In the genomic region with DNA sequence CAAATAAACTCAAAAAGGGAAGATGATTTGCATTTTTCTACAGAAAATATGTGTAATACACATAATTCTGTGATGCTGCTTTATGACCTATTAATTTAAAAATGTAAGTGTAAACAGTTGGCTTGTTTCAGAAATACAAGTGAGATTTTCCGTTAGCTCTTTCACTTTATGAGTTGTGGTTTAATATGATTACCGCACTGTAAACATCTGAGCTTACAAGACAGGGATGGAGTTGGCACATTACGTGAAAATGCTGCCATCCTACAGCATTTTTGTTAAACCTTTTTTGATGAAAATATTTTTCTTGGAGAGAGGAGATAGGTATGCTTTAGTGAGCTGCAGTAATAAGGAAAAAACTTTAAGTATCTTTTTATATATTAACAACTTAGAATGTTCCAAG, we compare ENCODE assay signal across 28 cellular contexts.
"Had no signal": no experiment of that assay in that cellular context is flagged by ENCODE, and none has a peak within 500 bp of the region (broad histone marks: within the 10 kb centered on the region; RNA-seq: fewer than 3 reads in every experiment).

No MANE protein-coding gene starts in this region.

- H3K36me3 ChIP-seq: adrenal gland, brain microvascular endothelial cell, sigmoid colon, spleen, suprapubic skin, tibial artery, WERI-Rb-1 had no signal

- H3K4me1 ChIP-seq: adrenal gland, parathyroid adenoma, psoas muscle, spleen, suprapubic skin had no signal

- H3K27ac Mint-ChIP-seq: activated naive CD4-positive, alpha-beta T cell treated with anti-CD3 and anti-CD28 coated beads for 36 hours; activated naive CD8-positive, alpha-beta T cell treated with anti-CD3 and anti-CD28 coated beads for 36 hours; activated T-helper 1 cell treated with anti-CD3 and anti-CD28 coated beads, Interleukin-12 subunit alpha, Interleukin-12 subunit beta, Interleukin-2, Interleukin-4 antibody, amounts not matched to agents 30 ng/mL and 10 ng/mL and 1 ng/mL, durations not matched to agents 14 hours and 24 hours and 36 hours; naive B cell; T-helper 17 cell had no signal

- H3K79me2 ChIP-seq: parathyroid adenoma had no signal

- DNase-seq: activated CD4-positive, alpha-beta T cell treated with anti-CD3 and anti-CD28 coated beads for 48 hours; activated CD4-positive, alpha-beta T cell treated with anti-CD3 and anti-CD28 coated beads, Interleukin-2, amount 50 U/mL, for 48 hours; activated CD8-positive, alpha-beta memory T cell treated with anti-CD3 and anti-CD28 coated beads, Interleukin-2, amount 50 U/mL, for 4 hours; activated effector memory CD4-positive, alpha-beta T cell treated with anti-CD3 and anti-CD28 coated beads, Interleukin-2, amount 50 U/mL, for 16 hours; activated naive CD4-positive, alpha-beta T cell treated with anti-CD3 and anti-CD28 coated beads for 36 hours; activated naive CD8-positive, alpha-beta T cell treated with anti-CD3 and anti-CD28 coated beads for 36 hours; activated T-cell treated with anti-CD3 and anti-CD28 coated beads, Interleukin-2, amount 50 U/mL, for 1 hour; adrenal gland; brain microvascular endothelial cell; cortex of kidney; head of caudate nucleus; hippocampal formation; kidney; left colon; mammary epithelial cell; naive B cell; psoas muscle; sigmoid colon; spleen; stimulated activated naive CD4-positive, alpha-beta T cell; T-helper 17 cell; T1000; tibial artery; WERI-Rb-1 had no signal

- H3K4me1 Mint-ChIP-seq: activated naive CD8-positive, alpha-beta T cell treated with anti-CD3 and anti-CD28 coated beads for 36 hours; naive B cell; T-helper 17 cell had no signal

- H3K4me3 Mint-ChIP-seq: activated naive CD4-positive, alpha-beta T cell treated with anti-CD3 and anti-CD28 coated beads for 36 hours; activated naive CD8-positive, alpha-beta T cell treated with anti-CD3 and anti-CD28 coated beads for 36 hours; activated T-helper 1 cell treated with anti-CD3 and anti-CD28 coated beads, Interleukin-12 subunit alpha, Interleukin-12 subunit beta, Interleukin-2, Interleukin-4 antibody, amounts not matched to agents 30 ng/mL and 10 ng/mL and 1 ng/mL, durations not matched to agents 14 hours and 24 hours and 36 hours; naive B cell; T-helper 17 cell had no signal

- H3K9me3 ChIP-seq: adrenal gland, psoas muscle, sigmoid colon, spleen, suprapubic skin, tibial artery had no signal

- H3K27me3 Mint-ChIP-seq: activated naive CD8-positive, alpha-beta T cell treated with anti-CD3 and anti-CD28 coated beads for 36 hours; naive B cell; T-helper 17 cell had no signal

- H3K36me3 Mint-ChIP-seq: activated naive CD8-positive, alpha-beta T cell treated with anti-CD3 and anti-CD28 coated beads for 36 hours; naive B cell had no signal

- ATAC-seq: activated CD4-positive, CD25-positive, alpha-beta regulatory T cell treated with anti-CD3 and anti-CD28 coated beads, Interleukin-2, amount 50 U/mL, for 24 hours; left colon; psoas muscle; T-helper 17 cell had no signal

- H2AFZ ChIP-seq: parathyroid adenoma had no signal

- H3K27me3 ChIP-seq: adrenal gland, brain microvascular endothelial cell, sigmoid colon, spleen, suprapubic skin, tibial artery had no signal

- H3K4me3 ChIP-seq: psoas muscle, sigmoid colon, spleen, suprapubic skin, tibial artery had no signal

- H3K27ac ChIP-seq: adrenal gland, brain microvascular endothelial cell, parathyroid adenoma, psoas muscle, sigmoid colon, spleen, suprapubic skin, WERI-Rb-1 had no signal

- H3K9ac ChIP-seq: parathyroid adenoma had no signal
